14 cellular contexts compared by ENCODE assay signal in the genomic region with DNA sequence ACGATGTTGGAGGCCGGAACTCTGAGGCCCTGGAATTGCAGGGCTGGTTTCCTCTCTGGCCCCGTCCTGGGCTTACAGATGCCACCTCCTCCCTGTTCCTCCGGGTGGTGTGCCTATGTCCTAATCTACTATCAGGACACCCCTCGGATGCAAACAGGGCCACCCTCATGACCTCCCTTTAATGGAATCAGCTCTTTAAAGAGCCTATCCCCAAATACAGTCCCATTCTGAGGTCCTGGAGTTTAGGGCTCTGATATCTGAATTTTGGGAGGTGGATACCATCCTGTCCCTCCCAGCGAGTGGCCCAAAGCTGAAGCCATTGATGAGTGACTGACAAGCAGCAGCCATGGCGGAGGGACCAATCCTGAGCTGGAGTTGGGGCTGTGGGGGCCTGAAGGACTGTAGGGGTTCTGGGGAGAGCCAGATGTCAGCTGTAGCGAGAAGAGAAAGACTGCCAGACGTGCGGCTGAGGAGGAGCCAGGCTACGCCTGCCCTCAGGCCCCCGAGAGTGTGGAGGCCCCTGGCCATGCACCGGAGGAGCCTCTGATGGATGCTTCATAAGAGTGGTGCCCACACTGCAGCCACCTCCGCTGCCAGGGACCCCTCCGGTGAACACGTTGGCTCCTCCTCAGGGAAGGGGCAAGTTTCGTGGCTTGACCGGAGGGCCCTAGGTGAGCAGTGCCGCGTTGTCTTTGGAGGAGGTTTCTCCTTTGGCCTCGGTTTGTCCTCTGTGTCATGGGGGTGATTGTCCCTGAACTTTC.
"Had no signal": no experiment of that assay in that cellular context is flagged by ENCODE, and none has a peak within 500 bp of the region (broad histone marks: within the 10 kb centered on the region; RNA-seq: fewer than 3 reads in every experiment).

No MANE protein-coding gene starts in this region.

- H3K27me3 ChIP-seq: right atrium auricular region, upper lobe of right lung had no signal

- DNase-seq: activated CD4-positive, alpha-beta T cell treated with anti-CD3 and anti-CD28 coated beads, Interleukin-2, amount 50 U/mL, for 4 hours; activated CD4-positive, CD25-positive, alpha-beta regulatory T cell treated with anti-CD3 and anti-CD28 coated beads, Interleukin-2, amount 50 U/mL, for 72 hours; activated CD8-positive, alpha-beta memory T cell treated with anti-CD3 and anti-CD28 coated beads, Interleukin-2, amount 10 ng/mL, durations not matched to agents 7 days and 5 days; activated naive CD8-positive, alpha-beta T cell treated with anti-CD3 and anti-CD28 coated beads, Interleukin-2, amount 50 U/mL, for 24 hours; activated T-cell treated with anti-CD3 and anti-CD28 coated beads, Interleukin-2, amount 50 U/mL, for 72 hours; effector memory CD4-positive, alpha-beta T cell; heart right ventricle; left ventricle myocardium inferior; mesendoderm; substantia nigra; upper lobe of right lung had no signal

- H3K27ac ChIP-seq: heart right ventricle, left ventricle myocardium inferior, right atrium auricular region, upper lobe of right lung had no signal

- H3K4me1 ChIP-seq: heart right ventricle, left ventricle myocardium inferior, right atrium auricular region, upper lobe of right lung had no signal

- H3K36me3 ChIP-seq: heart right ventricle, left ventricle myocardium inferior, right atrium auricular region, upper lobe of right lung had no signal

- H3K4me3 ChIP-seq: heart right ventricle, left ventricle myocardium inferior, right atrium auricular region, smooth muscle cell, upper lobe of right lung had no signal

- ATAC-seq: activated CD8-positive, alpha-beta memory T cell treated with anti-CD3 and anti-CD28 coated beads, Interleukin-2, amount 10 ng/mL, durations not matched to agents 7 days and 5 days; activated naive CD8-positive, alpha-beta T cell treated with anti-CD3 and anti-CD28 coated beads, Interleukin-2, amount 50 U/mL, for 24 hours; activated T-cell treated with anti-CD3 and anti-CD28 coated beads, Interleukin-2, amount 50 U/mL, for 72 hours; stimulated activated memory B cell treated with anti-CD40 and anti-IgM and Interleukin-4, amounts not matched to agents 10 μg/mL and 1 μg/mL and 100 μg/mL, for 72 hours; upper lobe of right lung had no signal
